In the genomic region with DNA sequence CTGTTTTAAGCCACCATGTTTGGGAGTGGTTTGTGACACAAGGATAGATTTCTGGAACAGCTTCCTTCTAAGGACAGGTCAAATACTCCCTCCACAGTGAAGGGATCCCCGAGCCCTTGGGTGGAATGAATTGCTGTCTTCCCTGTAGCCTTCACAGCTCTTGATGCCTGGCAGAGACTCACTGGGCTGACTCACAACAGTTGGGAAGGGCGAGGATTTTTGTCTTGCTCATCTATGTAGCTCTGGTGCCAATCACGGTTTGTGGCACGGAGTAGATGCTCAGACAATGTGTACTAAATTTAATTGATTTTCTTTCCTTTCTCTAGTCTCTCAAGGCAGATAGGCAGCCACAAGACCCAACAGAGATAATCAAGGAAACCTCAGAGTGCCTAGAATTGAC, we compare ENCODE assay signal across 24 cellular contexts.
"Had no signal": no experiment of that assay in that cellular context is flagged by ENCODE, and none has a peak within 500 bp of the region (broad histone marks: within the 10 kb centered on the region; RNA-seq: fewer than 3 reads in every experiment).

No MANE protein-coding gene starts in this region.

- ATAC-seq: activated CD4-positive, CD25-positive, alpha-beta regulatory T cell treated with anti-CD3 and anti-CD28 coated beads, Interleukin-2, amount 50 U/mL, for 24 hours; gastroesophageal sphincter; left cardiac atrium; left ventricle myocardium superior; right lobe of liver; stimulated activated naive CD8-positive, alpha-beta T cell treated with anti-CD3 and anti-CD28 coated beads, Interleukin-15, Interleukin-2, amounts not matched to agents 100 U/mL and 50 U/mL, for 24 hours had no signal

- H3K27ac ChIP-seq: brain microvascular endothelial cell, coronary artery, dorsolateral prefrontal cortex, gastroesophageal sphincter, hepatocyte, right lobe of liver, testis, transverse colon, VCaP had no signal

- H3K9me3 Mint-ChIP-seq: nephron had no signal

- H3K9me3 ChIP-seq: right lobe of liver, testis, transverse colon had no signal

- H3K27me3 ChIP-seq: brain microvascular endothelial cell, gastroesophageal sphincter, right lobe of liver, testis, transverse colon had no signal

- H3K4me3 Mint-ChIP-seq: activated naive CD8-positive, alpha-beta T cell treated with anti-CD3 and anti-CD28 coated beads, Interleukin-2, amount 10 ng/mL, durations not matched to agents 7 days and 5 days; nephron had no signal

- H3K36me3 ChIP-seq: brain microvascular endothelial cell, gastroesophageal sphincter, right lobe of liver, transverse colon had no signal

- H3K27ac Mint-ChIP-seq: activated naive CD8-positive, alpha-beta T cell treated with anti-CD3 and anti-CD28 coated beads, Interleukin-2, amount 10 ng/mL, durations not matched to agents 7 days and 5 days; nephron; progenitor cell of endocrine pancreas had no signal

- DNase-seq: activated CD4-positive, alpha-beta T cell treated with anti-CD3 and anti-CD28 coated beads, Interleukin-2, amount 50 U/mL, for 1 hour; activated CD8-positive, alpha-beta memory T cell treated with anti-CD3 and anti-CD28 coated beads for 24 hours; activated naive CD8-positive, alpha-beta T cell treated with anti-CD3 and anti-CD28 coated beads, Interleukin-2, amount 10 ng/mL, durations not matched to agents 7 days and 5 days; brain microvascular endothelial cell; dorsolateral prefrontal cortex; effector memory CD4-positive, alpha-beta T cell; erythroblast; left cardiac atrium; left ventricle myocardium superior; right lobe of liver; stimulated activated CD4-positive, alpha-beta T cell treated with anti-CD3 and anti-CD28 coated beads, Interleukin-12 subunit alpha, Interleukin-12 subunit beta, amount 100 ng/mL, for 4 hours; stimulated activated CD4-positive, alpha-beta T cell treated with anti-CD3 and anti-CD28 coated beads, Interleukin-4, amount 100 ng/mL, for 1 hour; stimulated activated naive CD8-positive, alpha-beta T cell treated with anti-CD3 and anti-CD28 coated beads, Interleukin-15, Interleukin-2, amounts not matched to agents 100 U/mL and 50 U/mL, for 24 hours; T-helper 1 cell; testis; transverse colon had no signal

- H3K4me1 ChIP-seq: gastroesophageal sphincter, right lobe of liver, testis, transverse colon had no signal

- H3K4me3 ChIP-seq: coronary artery, dorsolateral prefrontal cortex, gastroesophageal sphincter, hepatocyte, right lobe of liver, skin epidermis, testis, transverse colon had no signal
